Comparison of ENCODE assay signal across 11 cellular contexts in the genomic region with DNA sequence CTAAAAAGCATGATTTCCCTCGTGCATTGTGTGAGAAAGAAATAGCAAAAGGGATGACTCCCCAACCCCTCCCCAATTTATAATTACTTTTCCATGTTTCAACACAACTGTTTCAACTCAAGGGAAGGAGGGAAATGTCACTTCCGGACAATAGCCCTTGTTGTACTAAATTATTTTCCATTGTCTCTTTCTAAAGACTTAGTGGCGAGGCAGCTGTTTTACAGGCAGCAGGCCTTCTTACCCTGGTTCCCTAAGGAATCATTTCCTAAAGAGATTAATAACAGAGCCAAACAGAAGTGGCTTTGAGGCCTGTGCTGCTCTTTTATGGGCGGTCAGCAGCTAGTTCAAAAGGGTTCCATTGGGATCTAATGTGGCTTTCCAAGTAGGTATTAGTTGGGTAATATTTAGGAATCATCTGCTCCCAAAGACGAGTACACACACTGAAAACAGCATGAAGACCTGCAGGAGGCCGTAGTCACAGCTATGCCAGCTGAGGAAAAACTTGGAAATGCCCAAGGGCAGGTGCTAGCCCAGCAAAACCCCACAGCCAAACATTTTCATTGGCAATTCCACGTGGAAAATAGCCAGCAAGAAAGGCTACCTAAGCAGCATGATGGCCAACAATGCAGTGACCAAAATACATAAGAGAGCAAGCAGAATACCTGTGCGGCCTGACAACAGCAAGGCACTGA. TPM values are rescaled to one million over a fixed set of nuclear protein-coding genes. Genes with fewer than 3 reads are reported as not detected.
DNase-seq lines count a peak whose midpoint lies in the region; ATAC-seq and TF ChIP-seq lines count a peak whose summit lies in the region.
"Had no signal": no experiment of that assay in that cellular context is flagged by ENCODE, and none has a peak within 500 bp of the region (broad histone marks: within the 10 kb centered on the region; RNA-seq: fewer than 3 reads in every experiment).

No MANE protein-coding gene starts in this region.

- no peak overlapping the region for H3K4me2 ChIP-seq in GM23248 (ENCODE audit: unreplicated experiment)
- no peak overlapping the region for H3K4me2 ChIP-seq in osteoblast (ENCODE audit: insufficient read depth, low read length)

- no peaks in the 10 kb centered on the region for H4K20me1 ChIP-seq in GM23248 (ENCODE audit: insufficient read depth)
- H4K20me1 ChIP-seq in osteoblast (ENCODE audit: insufficient read depth, low read length), result no peaks in the 10 kb centered on the region

- 52 to 57% methylated on average over 8 of the region's 8 CpGs for WGBS in GM23248 (ENCODE audit: low coverage in 1 of 2, low lambda C conversion rate in 2 of 2, missing lambda C conversion rate in 2 of 2), 2 experiments

- H3K4me1 ChIP-seq in GM23248 (ENCODE audit: insufficient read depth) (no peaks in the 10 kb centered on the region), osteoblast (ENCODE audit: insufficient read depth, low read length) (no peaks in the 10 kb centered on the region)

- H3K27ac Mint-ChIP-seq in endothelial cell (ENCODE audit: unreplicated experiment), result peak overlapping the region; percentile 68
- H3K27ac Mint-ChIP-seq in activated naive CD8-positive, alpha-beta T cell treated with anti-CD3 and anti-CD28 coated beads for 36 hours, result no peak overlapping the region
- H3K27ac Mint-ChIP-seq: T-helper 2 cell treated with Interferon-gamma antibody and Interleukin-4, amounts not matched to agents 5 μg/mL and 100 μg/mL, for 36 hours had no signal

- no peak overlapping the region for H3K4me3 Mint-ChIP-seq in endothelial cell (ENCODE audit: unreplicated experiment)
- no peak overlapping the region for H3K4me3 Mint-ChIP-seq in activated naive CD8-positive, alpha-beta T cell treated with anti-CD3 and anti-CD28 coated beads for 36 hours
- H3K4me3 Mint-ChIP-seq: T-helper 2 cell treated with Interferon-gamma antibody and Interleukin-4, amounts not matched to agents 5 μg/mL and 100 μg/mL, for 36 hours had no signal

- H3K4me1 Mint-ChIP-seq in endothelial cell (ENCODE audit: unreplicated experiment), result peaks cover 46% of the 10 kb centered on the region
- no peaks in the 10 kb centered on the region for H3K4me1 Mint-ChIP-seq in activated naive CD8-positive, alpha-beta T cell treated with anti-CD3 and anti-CD28 coated beads for 36 hours

- H3K9me2 ChIP-seq in GM23248 (ENCODE audit: insufficient read depth), result no peaks in the 10 kb centered on the region

- no peaks in the 10 kb centered on the region for H3K9me3 Mint-ChIP-seq in endothelial cell (ENCODE audit: unreplicated experiment)
- H3K9me3 Mint-ChIP-seq in activated naive CD8-positive, alpha-beta T cell treated with anti-CD3 and anti-CD28 coated beads for 36 hours, result no peaks in the 10 kb centered on the region
- H3K9me3 Mint-ChIP-seq: T-helper 2 cell treated with Interferon-gamma antibody and Interleukin-4, amounts not matched to agents 5 μg/mL and 100 μg/mL, for 36 hours had no signal

- peaks cover 10% of the 10 kb centered on the region for H3K36me3 Mint-ChIP-seq in endothelial cell (ENCODE audit: low read depth, unreplicated experiment)
- no peaks in the 10 kb centered on the region for H3K36me3 Mint-ChIP-seq in activated naive CD8-positive, alpha-beta T cell treated with anti-CD3 and anti-CD28 coated beads for 36 hours

- no peaks in the 10 kb centered on the region for H3K9me3 ChIP-seq in GM23248 (ENCODE audit: low read depth)
- no peaks in the 10 kb centered on the region for H3K9me3 ChIP-seq in osteoblast (ENCODE audit: low read depth, low read length)

- TF ChIP-seq CTCF in endothelial cell (IDR thresholded peaks at IDR 0.05; ENCODE audit: unreplicated experiment) (no peak), osteoblast (IDR thresholded peaks at IDR 0.05; ENCODE audit: extremely low read depth, low read depth, low read length) (no peak)

- in situ Hi-C loops in GM23248 (cut with MboI), result no loop called here

- H3K36me3 ChIP-seq in GM23248 (ENCODE audit: low read depth) (no peaks in the 10 kb centered on the region), osteoblast (ENCODE audit: insufficient read depth, low read length) (no peaks in the 10 kb centered on the region)

- peak overlapping the region; percentile 71 for H2AFZ ChIP-seq in GM23248
- H2AFZ ChIP-seq in osteoblast (ENCODE audit: low read length), result peak overlapping the region; percentile 6

- H3K79me2 ChIP-seq in GM23248 (ENCODE audit: insufficient read depth), result no peaks in the 10 kb centered on the region
- H3K79me2 ChIP-seq in osteoblast (ENCODE audit: insufficient read depth, low read length), result peaks cover 62% of the 10 kb centered on the region

- H3K9ac ChIP-seq in GM23248, result no peak overlapping the region

- H3F3A ChIP-seq in GM23248 (ENCODE audit: insufficient read depth), result no peaks in the 10 kb centered on the region

- H3K27me3 ChIP-seq in GM23248 (replicated peaks; ENCODE audit: insufficient read depth) (no peaks in the 10 kb centered on the region), osteoblast (ENCODE audit: insufficient read depth, low read length) (no peaks in the 10 kb centered on the region)

- H3K27ac ChIP-seq in GM23248 (no peak overlapping the region), osteoblast (ENCODE audit: low read depth, low read length) (no peak overlapping the region)

- H3K4me3 ChIP-seq in GM23248 (no peak overlapping the region), osteoblast (ENCODE audit: insufficient read depth, low read length) (no peak overlapping the region)

- no peak for DNase-seq in GM23248
- peak; percentile 75 for DNase-seq in NCI-H524 treated with DMSO at 0.1 percent for 48 hours (lab: John Stamatoyannopoulos, UW)
- DNase-seq in endothelial cell (ENCODE audit: low spot score), result no peak
- no peak for DNase-seq in osteoblast (ENCODE audit: insufficient read length, low spot score, missing footprints)
- no peak for DNase-seq in activated naive CD8-positive, alpha-beta T cell treated with anti-CD3 and anti-CD28 coated beads for 36 hours
- DNase-seq: activated CD4-positive, alpha-beta T cell treated with anti-CD3 and anti-CD28 coated beads, Interleukin-2, amount 50 U/mL, for 48 hours; midbrain had no signal

- ATAC-seq in GM21576 (IDR thresholded peaks at IDR 0.05; ENCODE audit: unreplicated experiment), result no peak
- ATAC-seq in HG02938 (IDR thresholded peaks at IDR 0.05; ENCODE audit: unreplicated experiment), result no peak
- ATAC-seq in HG02798 (IDR thresholded peaks at IDR 0.05; ENCODE audit: poor library complexity, unreplicated experiment), result no peak

- peaks cover 7% of the 10 kb centered on the region for H3K27me3 Mint-ChIP-seq in endothelial cell (ENCODE audit: unreplicated experiment)
- H3K27me3 Mint-ChIP-seq in activated naive CD8-positive, alpha-beta T cell treated with anti-CD3 and anti-CD28 coated beads for 36 hours, result peaks cover 19% of the 10 kb centered on the region

RNA-seq across cellular contexts. Expression of a gene that starts 32.8 kb away (rescaled TPM):
- 3.7 and 5.0 TPM in 2 replicates for total RNA-seq in GM23248 (2014; rRNA removed; shearing (Covaris generic))
- polyA plus RNA-seq in GM23248 (2016; fragmentation: Nextera tagmentation; extraction: Ambion mirVana), result 2.0 and 2.1 TPM in 2 replicates
- total RNA-seq in endothelial cell (ENCODE audit: unreplicated experiment), result 99.2 TPM
- 31.5 and 31.8 TPM in 2 replicates for total RNA-seq in osteoblast
- total RNA-seq in activated naive CD8-positive, alpha-beta T cell treated with anti-CD3 and anti-CD28 coated beads for 36 hours, result under 1 TPM; 0.28 to 0.29 TPM

RNA-seq across cellular contexts. Expression of a gene that starts 33.1 kb away (rescaled TPM):
- 25.1 and 29.6 TPM in 2 replicates for total RNA-seq in GM23248 (2014; rRNA removed; shearing (Covaris generic))
- polyA plus RNA-seq in GM23248 (2016; fragmentation: Nextera tagmentation; extraction: Ambion mirVana), result 10.0 and 11.5 TPM in 2 replicates
- 26.1 TPM for total RNA-seq in endothelial cell (ENCODE audit: unreplicated experiment)
- 58.6 and 69.8 TPM in 2 replicates for total RNA-seq in osteoblast
- total RNA-seq in activated naive CD8-positive, alpha-beta T cell treated with anti-CD3 and anti-CD28 coated beads for 36 hours, result 10 to 100 TPM; 16.8 to 19.2 TPM
